In the genomic region with DNA sequence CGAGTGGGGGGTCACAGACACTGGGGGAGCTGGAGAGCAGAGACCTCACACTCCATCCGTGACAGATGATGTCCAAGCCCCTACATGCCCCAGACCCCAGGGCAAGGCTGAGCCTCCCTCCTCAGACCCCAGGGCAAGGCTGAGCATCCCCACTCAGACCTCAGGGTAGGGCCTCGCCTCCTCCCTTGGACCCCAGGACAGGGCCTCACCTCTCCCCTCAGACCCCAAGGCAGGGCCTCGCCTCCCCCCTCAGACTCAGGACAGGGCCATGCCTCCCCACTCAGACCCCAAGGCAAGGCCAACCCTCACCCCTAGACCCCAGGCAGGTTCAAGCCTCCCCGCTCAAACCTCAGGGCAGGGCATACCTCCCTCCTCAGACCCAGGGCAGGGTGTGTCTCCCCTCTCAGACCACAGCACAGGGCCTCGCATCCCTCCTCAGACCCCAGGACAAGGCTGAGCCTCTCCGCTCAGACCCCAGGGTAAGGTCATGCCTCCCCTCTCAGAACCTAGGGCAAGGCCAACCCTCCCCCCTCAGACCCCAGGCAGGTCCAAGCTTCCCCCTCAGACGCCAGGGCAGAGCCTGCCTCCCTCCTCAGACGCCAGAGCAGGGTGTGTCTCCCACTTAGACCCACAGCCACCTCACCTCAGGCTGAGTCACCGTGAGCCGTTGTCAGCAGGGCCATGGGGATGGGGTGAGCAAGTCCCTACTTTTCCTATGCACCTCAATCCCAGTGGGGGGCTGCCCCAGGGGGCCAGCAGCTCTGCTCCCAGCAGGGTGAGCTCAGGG, we compare ENCODE assay signal across 9 cellular contexts. TPM values are rescaled to one million over a fixed set of nuclear protein-coding genes. Genes with fewer than 3 reads are reported as not detected.
DNase-seq lines count a peak whose midpoint lies in the region; ATAC-seq and TF ChIP-seq lines count a peak whose summit lies in the region.
"Had no signal": no experiment of that assay in that cellular context is flagged by ENCODE, and none has a peak within 500 bp of the region (broad histone marks: within the 10 kb centered on the region; RNA-seq: fewer than 3 reads in every experiment).

No MANE protein-coding gene starts in this region.

- peak overlapping the region in 1 of 12 donors; percentile 73 for H3K27ac ChIP-seq in heart left ventricle

- 70 to 82% (median 77%) methylated on average over 11 of the region's 11 CpGs for WGBS in heart left ventricle, 4 donors

- no peaks in the 10 kb centered on the region for H3K9me3 ChIP-seq in heart left ventricle

- CTCF ChIA-PET in activated CD8-positive, alpha-beta T cell treated with anti-CD3 and anti-CD28 coated beads, Interleukin-2, amount 10 ng/mL, durations not matched to agents 7 days and 5 days (lab: Charles Lee), result interaction anchor here (0.8 to 1.4 kb wide), 3 partner anchors 15 to 71 kb away, joined by 3 to 4 read pairs (median 3); no protein-coding TSS in a partner anchor

- no peaks in the 10 kb centered on the region for H3K9me3 Mint-ChIP-seq in activated CD8-positive, alpha-beta T cell treated with anti-CD3 and anti-CD28 coated beads, Interleukin-2, amount 10 ng/mL, durations not matched to agents 7 days and 5 days (ENCODE audit: insufficient read depth)
- H3K9me3 Mint-ChIP-seq: brain had no signal

- peaks cover 32% of the 10 kb centered on the region for H3K4me1 Mint-ChIP-seq in activated CD8-positive, alpha-beta T cell treated with anti-CD3 and anti-CD28 coated beads, Interleukin-2, amount 10 ng/mL, durations not matched to agents 7 days and 5 days (ENCODE audit: low read depth)
- H3K4me1 Mint-ChIP-seq: brain had no signal

- H3K27me3 Mint-ChIP-seq in activated CD8-positive, alpha-beta T cell treated with anti-CD3 and anti-CD28 coated beads, Interleukin-2, amount 10 ng/mL, durations not matched to agents 7 days and 5 days (ENCODE audit: low read depth), result no peaks in the 10 kb centered on the region

- ATAC-seq in heart left ventricle, result peak in 3 of 4 donors; percentile 6 to 22 (median 21)
- ATAC-seq in activated CD8-positive, alpha-beta T cell treated with anti-CD3 and anti-CD28 coated beads, Interleukin-2, amount 10 ng/mL, durations not matched to agents 7 days and 5 days, result peak; percentile 58

- peak overlapping the region; percentile 96 for H3K27ac Mint-ChIP-seq in activated CD8-positive, alpha-beta T cell treated with anti-CD3 and anti-CD28 coated beads, Interleukin-2, amount 10 ng/mL, durations not matched to agents 7 days and 5 days

- H3K4me3 Mint-ChIP-seq in activated CD8-positive, alpha-beta T cell treated with anti-CD3 and anti-CD28 coated beads, Interleukin-2, amount 10 ng/mL, durations not matched to agents 7 days and 5 days, result peak overlapping the region; percentile 69
- H3K4me3 Mint-ChIP-seq: brain had no signal

- DNase-seq in heart left ventricle, result no peak
- DNase-seq in cardiac septum (ENCODE audit: low spot score), result no peak
- DNase-seq in activated CD8-positive, alpha-beta T cell treated with anti-CD3 and anti-CD28 coated beads, Interleukin-2, amount 10 ng/mL, durations not matched to agents 7 days and 5 days, result peak; percentile 85
- DNase-seq in fibroblast of the aortic adventitia (ENCODE audit: low read depth), result peak; percentile 54
- peak; percentile 64 for DNase-seq in stimulated activated CD8-positive, alpha-beta memory T cell treated with anti-CD3 and anti-CD28 coated beads, Interleukin-12 subunit alpha, Interleukin-12 subunit beta, amount 100 ng/mL, for 1 hour (ENCODE audit: low read depth)
- DNase-seq in NCI-H748 treated with DMSO at 0.1 percent for 48 hours (lab: John Stamatoyannopoulos, UW), result no peak
- DNase-seq in HuH-7.5 (ENCODE audit: low spot score), result no peak
- DNase-seq in NCI-H524 treated with DMSO at 0.1 percent for 48 hours (lab: John Stamatoyannopoulos, UW), result no peak

- H3K27me3 ChIP-seq in heart left ventricle, result no peaks in the 10 kb centered on the region

- no peak for TF ChIP-seq POLR2A in heart left ventricle (IDR thresholded peaks at IDR 0.05)

- peaks cover 28% of the 10 kb centered on the region for H3K36me3 Mint-ChIP-seq in activated CD8-positive, alpha-beta T cell treated with anti-CD3 and anti-CD28 coated beads, Interleukin-2, amount 10 ng/mL, durations not matched to agents 7 days and 5 days (ENCODE audit: low read depth)
- H3K36me3 Mint-ChIP-seq: brain had no signal

- TF ChIP-seq CTCF in heart left ventricle (IDR thresholded peaks at IDR 0.05), result no peak
- no peak for TF ChIP-seq CTCF in fibroblast of the aortic adventitia (IDR thresholded peaks at IDR 0.05; ENCODE audit: insufficient read depth, low read length)

- intact Hi-C loops in heart left ventricle (cut with DNase I), result no loop called here
- intact Hi-C loops in cardiac septum (cut with DNase I), result no loop called here

- H3K4me3 ChIP-seq in heart left ventricle (peak overlapping the region in 1 of 12 donors; percentile 39), fibroblast of the aortic adventitia (ENCODE audit: low read depth, low read length) (no peak overlapping the region)

- peaks cover 0 to 46% (median 0%) of the 10 kb centered on the region in 12 donors for H3K4me1 ChIP-seq in heart left ventricle

- H3K36me3 ChIP-seq in heart left ventricle, result no peaks in the 10 kb centered on the region

- POLR2A ChIA-PET in activated CD8-positive, alpha-beta T cell treated with anti-CD3 and anti-CD28 coated beads, Interleukin-2, amount 10 ng/mL, durations not matched to agents 7 days and 5 days (lab: Charles Lee), result interaction anchor here (0.7 to 1.0 kb wide), 3 partner anchors 10 to 226 kb away, joined by 3 to 4 read pairs (median 3); no protein-coding TSS in a partner anchor

RNA-seq across cellular contexts. Expression of gene S1PR4, which starts 1.7 kb away (rescaled TPM):
- total RNA-seq in heart left ventricle (1 to 10 TPM in 4 of 9 donors, under 1 TPM in 5; 0.35 to 5.5 (median 0.87) TPM), cardiac septum (1.2 TPM), fibroblast of the aortic adventitia (ENCODE audit: low replicate concordance) (not detected in 2 replicates)
- polyA plus RNA-seq in heart left ventricle, result 1 to 10 TPM; 1.4 to 1.7 TPM
- 100 to 1,000 TPM; 140 TPM for total RNA-seq in activated CD8-positive, alpha-beta T cell treated with anti-CD3 and anti-CD28 coated beads, Interleukin-2, amount 10 ng/mL, durations not matched to agents 7 days and 5 days

RNA-seq across cellular contexts. Expression of gene NCLN, which starts 8.8 kb away (rescaled TPM):
- 10 to 100 TPM; 16.7 to 47.5 (median 26.4) TPM for total RNA-seq in heart left ventricle
- polyA plus RNA-seq in heart left ventricle, result 10 to 100 TPM; 20.5 to 67.5 TPM
- 19.0 TPM for total RNA-seq in cardiac septum
- total RNA-seq in activated CD8-positive, alpha-beta T cell treated with anti-CD3 and anti-CD28 coated beads, Interleukin-2, amount 10 ng/mL, durations not matched to agents 7 days and 5 days, result 10 to 100 TPM; 66.3 to 67.3 TPM
- total RNA-seq in fibroblast of the aortic adventitia (ENCODE audit: low replicate concordance), result 20.4 and 38.3 TPM in 2 replicates

RNA-seq across cellular contexts. Expression of gene GNA15, which starts 41.1 kb away (rescaled TPM):
- total RNA-seq in heart left ventricle (10 to 100 TPM in 1 of 9 donors, 1 to 10 TPM in 8; 1.1 to 15.2 (median 2.1) TPM), cardiac septum (1.9 TPM), fibroblast of the aortic adventitia (ENCODE audit: low replicate concordance) (not detected in 2 replicates)
- 1 to 10 TPM in 1 of 2 donors, under 1 TPM in 1; 0.69 to 1.5 TPM for polyA plus RNA-seq in heart left ventricle
- 10 to 100 TPM; 23.8 to 24.5 TPM for total RNA-seq in activated CD8-positive, alpha-beta T cell treated with anti-CD3 and anti-CD28 coated beads, Interleukin-2, amount 10 ng/mL, durations not matched to agents 7 days and 5 days

RNA-seq across cellular contexts. Expression of gene CELF5, which starts 47.6 kb away (rescaled TPM):
- total RNA-seq in heart left ventricle (not detected), cardiac septum (not detected), fibroblast of the aortic adventitia (ENCODE audit: low replicate concordance) (not detected in 2 replicates)
- polyA plus RNA-seq in heart left ventricle, result not detected
- under 1 TPM; 0.55 to 0.61 TPM for total RNA-seq in activated CD8-positive, alpha-beta T cell treated with anti-CD3 and anti-CD28 coated beads, Interleukin-2, amount 10 ng/mL, durations not matched to agents 7 days and 5 days

Comparison
In these comparisons a context has a peak if more than half of its experiments do, and no peak if none do; other contexts are left out.
1. DNase-seq: peak in activated CD8-positive, alpha-beta T cell treated with anti-CD3 and anti-CD28 coated beads, Interleukin-2, amount 10 ng/mL, durations not matched to agents 7 days and 5 days (single experiment), fibroblast of the aortic adventitia (single experiment) and stimulated activated CD8-positive, alpha-beta memory T cell treated with anti-CD3 and anti-CD28 coated beads, Interleukin-12 subunit alpha, Interleukin-12 subunit beta, amount 100 ng/mL, for 1 hour (single experiment); none in heart left ventricle (0 of 5), cardiac septum (single experiment), NCI-H748 treated with DMSO at 0.1 percent for 48 hours (single experiment), HuH-7.5 (single experiment) and NCI-H524 treated with DMSO at 0.1 percent for 48 hours (single experiment).
2. RNA of gene S1PR4, which starts 1.7 kb away (total RNA-seq): 140 TPM in activated CD8-positive, alpha-beta T cell treated with anti-CD3 and anti-CD28 coated beads, Interleukin-2, amount 10 ng/mL, durations not matched to agents 7 days and 5 days; 1.2 TPM in cardiac septum (single experiment), 0.35 to 5.5 TPM in heart left ventricle and not detected in fibroblast of the aortic adventitia; every median in the first group is over 10 times any median in the second.